Comparison of ENCODE assay signal across 14 cellular contexts in genomic region chr4:76233967-76234678, GRCh38. TPM values are rescaled to one million over a fixed set of nuclear protein-coding genes. Genes with fewer than 3 reads are reported as not detected.
DNase-seq lines count a peak whose midpoint lies in the region; ATAC-seq and TF ChIP-seq lines count a peak whose summit lies in the region.
"Had no signal": no experiment of that assay in that cellular context is flagged by ENCODE, and none has a peak within 500 bp of the region (broad histone marks: within the 10 kb centered on the region; RNA-seq: fewer than 3 reads in every experiment).

No MANE protein-coding gene starts in this region.

- H3K4me3 ChIP-seq in Panc1 (ENCODE audit: low read depth in 2 of 2, low read length in 2 of 2) (peak overlapping the region; percentile 63 to 84), esophagus squamous epithelium (peak overlapping the region; percentile 14 to 45 (median 22)), mucosa of rectum (ENCODE audit: low read length in 2 of 2) (no peak overlapping the region)
- H3K4me3 ChIP-seq: coronary artery, spleen had no signal

- 54 to 73% methylated on average over 9 to 11 of the region's 14 CpGs for WGBS in esophagus squamous epithelium, 2 donors

- no peaks in the 10 kb centered on the region; the same call in 1 of the 2 replicates for H3K4me1 ChIP-seq in Panc1 (ENCODE audit: control insufficient read depth, insufficient read depth, low read length)
- peaks cover 7 to 48% (median 13%) of the 10 kb centered on the region in 3 donors for H3K4me1 ChIP-seq in esophagus squamous epithelium
- peaks cover 0 to 9% of the 10 kb centered on the region in 2 donors for H3K4me1 ChIP-seq in mucosa of rectum (ENCODE audit: control insufficient read depth in 2 of 2, insufficient read depth in 2 of 2, low read length in 2 of 2)
- H3K4me1 ChIP-seq: spleen had no signal

- in situ Hi-C loops in Panc1 (cut with HindIII; ENCODE audit: low pct_unique_long_range_greater_than_20kb, low sequenced_read_pairs): no loop called here

- no TSS peak for BruUV-seq in Panc1 (replicated peaks; lab: Mats Ljungman, UMichigan)

- peak; percentile 99 for ATAC-seq in Panc1
- no peak for ATAC-seq in GM19023 (IDR thresholded peaks at IDR 0.05; ENCODE audit: unreplicated experiment)
- ATAC-seq in HG02884 (IDR thresholded peaks at IDR 0.05; ENCODE audit: unreplicated experiment): no peak

- no peaks in the 10 kb centered on the region; the same call in 1 of the 2 replicates for H3K36me3 ChIP-seq in Panc1 (ENCODE audit: control insufficient read depth, insufficient read depth, low read length)
- no peaks in the 10 kb centered on the region for H3K36me3 ChIP-seq in esophagus squamous epithelium
- no peaks in the 10 kb centered on the region for H3K36me3 ChIP-seq in mucosa of rectum (ENCODE audit: control insufficient read depth in 2 of 2, insufficient read depth in 2 of 2, low read length in 2 of 2)
- H3K36me3 ChIP-seq: spleen had no signal

- H3K27ac ChIP-seq in Panc1 (ENCODE audit: low read length) (peak overlapping the region; percentile 88), esophagus squamous epithelium (peak overlapping the region; percentile 31 to 74 (median 66)), mucosa of rectum (ENCODE audit: low read depth in 2 of 2, low read length in 2 of 2) (peak overlapping the region; percentile 27 to 39)
- H3K27ac ChIP-seq: coronary artery, spleen had no signal

- no peak for TF ChIP-seq POLR2A in esophagus squamous epithelium (IDR thresholded peaks at IDR 0.05)

- H3K9ac ChIP-seq in mucosa of rectum (ENCODE audit: low read depth in 1 of 2, low read length in 2 of 2): no peak overlapping the region

- no peak for TF ChIP-seq CTCF in Panc1 (IDR thresholded peaks at IDR 0.05)
- no peak for TF ChIP-seq CTCF in esophagus squamous epithelium (IDR thresholded peaks at IDR 0.05)

- DNase-seq in EH (ENCODE audit: low read depth) (peak; percentile 22), Panc1 (ENCODE audit: low read depth, low spot score) (no peak), esophagus squamous epithelium (lab: John Stamatoyannopoulos, UW) (no peak), T-helper 9 cell (no peak), glomerular visceral epithelial cell (ENCODE audit: extremely low spot score) (no peak)
- DNase-seq: activated CD4-positive, alpha-beta memory T cell treated with anti-CD3 and anti-CD28 coated beads for 36 hours; NCI-H1048; NCI-H82; spleen had no signal

- peaks cover 3% of the 10 kb centered on the region; the same call in 1 of the 2 replicates for H3K9me3 ChIP-seq in Panc1 (ENCODE audit: control insufficient read depth, insufficient read depth, low read depth, low read length)
- H3K9me3 ChIP-seq in esophagus squamous epithelium: no peaks in the 10 kb centered on the region
- H3K9me3 ChIP-seq in mucosa of rectum (ENCODE audit: control insufficient read depth in 2 of 2, low read length in 2 of 2): peaks cover 0 to 2% of the 10 kb centered on the region in 2 donors

- intact Hi-C loops in Panc1 (cut with micrococcal nuclease; ENCODE audit: unreplicated experiment) (no loop called here), esophagus squamous epithelium (cut with DNase I) (no loop called here)

- CTCF ChIA-PET in Panc1 (lab: Charles Lee): no interaction called here

- H3K27me3 ChIP-seq in Panc1 (ENCODE audit: control insufficient read depth, insufficient read depth, low read length) (no peaks in the 10 kb centered on the region), esophagus squamous epithelium (no peaks in the 10 kb centered on the region), mucosa of rectum (ENCODE audit: control insufficient read depth in 2 of 2, insufficient read depth in 2 of 2, low read length in 2 of 2) (no peaks in the 10 kb centered on the region)
- H3K27me3 ChIP-seq: spleen had no signal

- POLR2A ChIA-PET in Panc1 (lab: Charles Lee): no interaction called here

RNA-seq across cellular contexts. Expression of gene FAM47E, which starts 17.4 kb away (rescaled TPM):
- 0.72 TPM for total RNA-seq in Panc1 (2021; ENCODE audit: unreplicated experiment)
- 0.51 TPM for polyA plus RNA-seq in Panc1 (2012; ENCODE audit: insufficient read length)
- under 1 TPM in 2 of 4 donors, not detected in 2; 0.44 to 0.76 TPM for total RNA-seq in esophagus squamous epithelium
- total RNA-seq: activated CD4-positive, alpha-beta memory T cell treated with anti-CD3 and anti-CD28 coated beads for 36 hours; glomerular endothelial cell had no signal

RNA-seq across cellular contexts. Expression of gene SCARB2, which starts 20.5 kb away (rescaled TPM):
- total RNA-seq in Panc1 (2021; ENCODE audit: unreplicated experiment) (59.4 TPM), esophagus squamous epithelium (10 to 100 TPM; 50.3 to 91.2 (median 72.8) TPM)
- polyA plus RNA-seq in Panc1 (2012; ENCODE audit: insufficient read length): 34.8 TPM

Comparison
In these comparisons a context has a peak if more than half of its experiments do, and no peak if none do; other contexts are left out.
1. H3K27ac ChIP-seq: peak in every context shown above with its lines; median percentile 88 in Panc1; 66 in esophagus squamous epithelium; 33 in mucosa of rectum.
2. H3K4me3 ChIP-seq: peak in Panc1 (2 of 2) and esophagus squamous epithelium (4 of 4); none in mucosa of rectum (0 of 2).